Comparison of ENCODE assay signal across 1 cellular context in the genomic region with DNA sequence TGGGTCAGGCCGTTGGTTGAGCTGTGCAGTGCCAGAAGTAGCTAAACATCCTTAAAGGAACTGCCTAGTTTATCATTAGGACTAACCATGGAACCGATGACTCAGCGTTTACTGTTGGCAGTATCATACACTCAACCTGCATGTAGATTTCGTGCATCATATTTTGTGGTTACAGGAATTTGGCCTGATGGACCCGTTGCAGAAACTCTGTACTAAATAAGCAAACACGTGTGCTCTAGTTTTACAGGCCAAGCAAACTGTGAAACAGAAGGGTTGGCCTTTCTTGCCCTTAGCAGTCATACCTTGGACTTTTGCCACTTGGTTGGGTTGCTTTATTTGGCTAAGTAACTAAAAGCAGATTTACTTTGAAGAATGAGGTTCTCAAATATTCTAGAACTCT.
TF ChIP-seq lines count a peak whose summit lies in the region.

No MANE protein-coding gene starts in this region.

TF ChIP-seq in A549, 52 proteins besides CTCF, POLR2A, EP300 and RAD21 (continued from another document):
- TF ChIP-seq, protein P1, sequence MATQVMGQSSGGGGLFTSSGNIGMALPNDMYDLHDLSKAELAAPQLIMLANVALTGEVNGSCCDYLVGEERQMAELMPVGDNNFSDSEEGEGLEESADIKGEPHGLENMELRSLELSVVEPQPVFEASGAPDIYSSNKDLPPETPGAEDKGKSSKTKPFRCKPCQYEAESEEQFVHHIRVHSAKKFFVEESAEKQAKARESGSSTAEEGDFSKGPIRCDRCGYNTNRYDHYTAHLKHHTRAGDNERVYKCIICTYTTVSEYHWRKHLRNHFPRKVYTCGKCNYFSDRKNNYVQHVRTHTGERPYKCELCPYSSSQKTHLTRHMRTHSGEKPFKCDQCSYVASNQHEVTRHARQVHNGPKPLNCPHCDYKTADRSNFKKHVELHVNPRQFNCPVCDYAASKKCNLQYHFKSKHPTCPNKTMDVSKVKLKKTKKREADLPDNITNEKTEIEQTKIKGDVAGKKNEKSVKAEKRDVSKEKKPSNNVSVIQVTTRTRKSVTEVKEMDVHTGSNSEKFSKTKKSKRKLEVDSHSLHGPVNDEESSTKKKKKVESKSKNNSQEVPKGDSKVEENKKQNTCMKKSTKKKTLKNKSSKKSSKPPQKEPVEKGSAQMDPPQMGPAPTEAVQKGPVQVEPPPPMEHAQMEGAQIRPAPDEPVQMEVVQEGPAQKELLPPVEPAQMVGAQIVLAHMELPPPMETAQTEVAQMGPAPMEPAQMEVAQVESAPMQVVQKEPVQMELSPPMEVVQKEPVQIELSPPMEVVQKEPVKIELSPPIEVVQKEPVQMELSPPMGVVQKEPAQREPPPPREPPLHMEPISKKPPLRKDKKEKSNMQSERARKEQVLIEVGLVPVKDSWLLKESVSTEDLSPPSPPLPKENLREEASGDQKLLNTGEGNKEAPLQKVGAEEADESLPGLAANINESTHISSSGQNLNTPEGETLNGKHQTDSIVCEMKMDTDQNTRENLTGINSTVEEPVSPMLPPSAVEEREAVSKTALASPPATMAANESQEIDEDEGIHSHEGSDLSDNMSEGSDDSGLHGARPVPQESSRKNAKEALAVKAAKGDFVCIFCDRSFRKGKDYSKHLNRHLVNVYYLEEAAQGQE (IDR thresholded peaks at IDR 0.05): no peak
- TF ChIP-seq TFCP2L1 (CRISPR knock-in tag; IDR thresholded peaks at IDR 0.05) (no peak), PHF8 (IDR thresholded peaks at IDR 0.05; ENCODE audit: borderline replicate concordance, low read depth) (no peak), GATA3 (IDR thresholded peaks at IDR 0.05; ENCODE audit: borderline replicate concordance) (no peak), RCOR1 (IDR thresholded peaks at IDR 0.05; ENCODE audit: low read depth, low read length) (no peak), FOXS1 (CRISPR knock-in tag; IDR thresholded peaks at IDR 0.05) (no peak), SREBF2 (IDR thresholded peaks at IDR 0.05) (no peak), CHD2 (IDR thresholded peaks at IDR 0.05; ENCODE audit: low read length, partially characterized antibody) (no peak), HEYL (CRISPR knock-in tag; IDR thresholded peaks at IDR 0.05) (no peak)
- TF ChIP-seq, protein P2, sequence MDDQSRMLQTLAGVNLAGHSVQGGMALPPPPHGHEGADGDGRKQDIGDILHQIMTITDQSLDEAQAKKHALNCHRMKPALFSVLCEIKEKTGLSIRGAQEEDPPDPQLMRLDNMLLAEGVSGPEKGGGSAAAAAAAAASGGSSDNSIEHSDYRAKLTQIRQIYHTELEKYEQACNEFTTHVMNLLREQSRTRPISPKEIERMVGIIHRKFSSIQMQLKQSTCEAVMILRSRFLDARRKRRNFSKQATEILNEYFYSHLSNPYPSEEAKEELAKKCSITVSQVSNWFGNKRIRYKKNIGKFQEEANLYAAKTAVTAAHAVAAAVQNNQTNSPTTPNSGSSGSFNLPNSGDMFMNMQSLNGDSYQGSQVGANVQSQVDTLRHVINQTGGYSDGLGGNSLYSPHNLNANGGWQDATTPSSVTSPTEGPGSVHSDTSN (IDR thresholded peaks at IDR 0.05): no peak
TF ChIP-seq in A549: peak in this region for 5.
